Comparison of ENCODE assay signal across 1 cellular context in genomic region chr7:103680161-103681144, GRCh38.
TF ChIP-seq lines count a peak whose summit lies in the region.

No MANE protein-coding gene starts in this region.

TF ChIP-seq in K562, 482 proteins besides CTCF, POLR2A, EP300 and RAD21 (continued from another document):
- TF ChIP-seq FOXK2 (conservative IDR thresholded peaks at IDR 0.05 in 1 of 2, IDR thresholded peaks at IDR 0.05 in 1 of 2; ENCODE audit: low read depth in 2 of 2) (peak in 1 of 2 experiments; percentile 56; a peak in 1 of 4 replicates), RREB1 (CRISPR knock-in tag; IDR thresholded peaks at IDR 0.05) (peak; percentile 48; the same call in 1 of the 2 replicates), HDAC8 (tag; IDR thresholded peaks at IDR 0.05) (no peak), GABPA (tag; conservative IDR thresholded peaks at IDR 0.05; ENCODE audit: low read depth) (no peak), ZBTB7A (IDR thresholded peaks at IDR 0.05; ENCODE audit: borderline replicate concordance, control insufficient read depth, low read depth, low read length) (peak; percentile 17; the same call in 1 of the 2 replicates), ERF (CRISPR knock-in tag; IDR thresholded peaks at IDR 0.05) (no peak), HEY1 (CRISPR knock-in tag; IDR thresholded peaks at IDR 0.05; ENCODE audit: borderline replicate concordance) (no peak), PBX2 (CRISPR knock-in tag; IDR thresholded peaks at IDR 0.05; ENCODE audit: low read depth) (no peak), PBX2 (tag; conservative IDR thresholded peaks at IDR 0.05; ENCODE audit: low read depth) (no peak), NFIC (IDR thresholded peaks at IDR 0.05) (peak; percentile 32; the same call in 1 of the 2 replicates), SRF (CRISPR knock-in tag; IDR thresholded peaks at IDR 0.05) (no peak)
- TF ChIP-seq, protein P1, sequence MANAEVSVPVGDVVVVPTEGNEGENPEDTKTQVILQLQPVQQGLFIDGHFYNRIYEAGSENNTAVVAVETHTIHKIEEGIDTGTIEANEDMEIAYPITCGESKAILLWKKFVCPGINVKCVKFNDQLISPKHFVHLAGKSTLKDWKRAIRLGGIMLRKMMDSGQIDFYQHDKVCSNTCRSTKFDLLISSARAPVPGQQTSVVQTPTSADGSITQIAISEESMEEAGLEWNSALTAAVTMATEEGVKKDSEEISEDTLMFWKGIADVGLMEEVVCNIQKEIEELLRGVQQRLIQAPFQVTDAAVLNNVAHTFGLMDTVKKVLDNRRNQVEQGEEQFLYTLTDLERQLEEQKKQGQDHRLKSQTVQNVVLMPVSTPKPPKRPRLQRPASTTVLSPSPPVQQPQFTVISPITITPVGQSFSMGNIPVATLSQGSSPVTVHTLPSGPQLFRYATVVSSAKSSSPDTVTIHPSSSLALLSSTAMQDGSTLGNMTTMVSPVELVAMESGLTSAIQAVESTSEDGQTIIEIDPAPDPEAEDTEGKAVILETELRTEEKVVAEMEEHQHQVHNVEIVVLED (CRISPR knock-in tag; IDR thresholded peaks at IDR 0.05), result 0 out of 2 replicates have a peak, but pooled peaks have one; percentile 18
- TF ChIP-seq, protein P2, sequence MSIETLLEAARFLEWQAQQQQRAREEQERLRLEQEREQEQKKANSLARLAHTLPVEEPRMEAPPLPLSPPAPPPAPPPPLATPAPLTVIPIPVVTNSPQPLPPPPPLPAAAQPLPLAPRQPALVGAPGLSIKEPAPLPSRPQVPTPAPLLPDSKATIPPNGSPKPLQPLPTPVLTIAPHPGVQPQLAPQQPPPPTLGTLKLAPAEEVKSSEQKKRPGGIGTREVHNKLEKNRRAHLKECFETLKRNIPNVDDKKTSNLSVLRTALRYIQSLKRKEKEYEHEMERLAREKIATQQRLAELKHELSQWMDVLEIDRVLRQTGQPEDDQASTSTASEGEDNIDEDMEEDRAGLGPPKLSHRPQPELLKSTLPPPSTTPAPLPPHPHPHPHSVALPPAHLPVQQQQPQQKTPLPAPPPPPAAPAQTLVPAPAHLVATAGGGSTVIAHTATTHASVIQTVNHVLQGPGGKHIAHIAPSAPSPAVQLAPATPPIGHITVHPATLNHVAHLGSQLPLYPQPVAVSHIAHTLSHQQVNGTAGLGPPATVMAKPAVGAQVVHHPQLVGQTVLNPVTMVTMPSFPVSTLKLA (conservative IDR thresholded peaks at IDR 0.05), result no peak
- TF ChIP-seq, protein P3, sequence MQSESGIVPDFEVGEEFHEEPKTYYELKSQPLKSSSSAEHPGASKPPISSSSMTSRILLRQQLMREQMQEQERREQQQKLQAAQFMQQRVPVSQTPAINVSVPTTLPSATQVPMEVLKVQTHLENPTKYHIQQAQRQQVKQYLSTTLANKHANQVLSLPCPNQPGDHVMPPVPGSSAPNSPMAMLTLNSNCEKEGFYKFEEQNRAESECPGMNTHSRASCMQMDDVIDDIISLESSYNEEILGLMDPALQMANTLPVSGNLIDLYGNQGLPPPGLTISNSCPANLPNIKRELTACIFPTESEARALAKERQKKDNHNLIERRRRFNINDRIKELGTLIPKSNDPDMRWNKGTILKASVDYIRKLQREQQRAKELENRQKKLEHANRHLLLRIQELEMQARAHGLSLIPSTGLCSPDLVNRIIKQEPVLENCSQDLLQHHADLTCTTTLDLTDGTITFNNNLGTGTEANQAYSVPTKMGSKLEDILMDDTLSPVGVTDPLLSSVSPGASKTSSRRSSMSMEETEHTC (IDR thresholded peaks at IDR 0.05), result no peak
